1 cellular context compared by ENCODE assay signal in genomic region chr19:51396175-51396574, GRCh38.
TF ChIP-seq lines count a peak whose summit lies in the region.

No MANE protein-coding gene starts in this region.

TF ChIP-seq in WTC11, 78 proteins besides CTCF, POLR2A, EP300 and RAD21 (continued from another document):
- TF ChIP-seq ZNF532 (CRISPR knock-in tag; IDR thresholded peaks at IDR 0.05; ENCODE audit: borderline replicate concordance): no peak
- TF ChIP-seq TP53 (CRISPR knock-in tag; IDR thresholded peaks at IDR 0.05): no peak
- no peak for TF ChIP-seq PRRX2 (CRISPR knock-in tag; IDR thresholded peaks at IDR 0.05)
- TF ChIP-seq SP1 (CRISPR knock-in tag; conservative IDR thresholded peaks at IDR 0.05): no peak
- TF ChIP-seq FOXJ3 (CRISPR knock-in tag; IDR thresholded peaks at IDR 0.05; ENCODE audit: borderline replicate concordance): no peak
- TF ChIP-seq ELF4 (CRISPR knock-in tag; IDR thresholded peaks at IDR 0.05; ENCODE audit: low read depth): no peak
- TF ChIP-seq, protein P1, sequence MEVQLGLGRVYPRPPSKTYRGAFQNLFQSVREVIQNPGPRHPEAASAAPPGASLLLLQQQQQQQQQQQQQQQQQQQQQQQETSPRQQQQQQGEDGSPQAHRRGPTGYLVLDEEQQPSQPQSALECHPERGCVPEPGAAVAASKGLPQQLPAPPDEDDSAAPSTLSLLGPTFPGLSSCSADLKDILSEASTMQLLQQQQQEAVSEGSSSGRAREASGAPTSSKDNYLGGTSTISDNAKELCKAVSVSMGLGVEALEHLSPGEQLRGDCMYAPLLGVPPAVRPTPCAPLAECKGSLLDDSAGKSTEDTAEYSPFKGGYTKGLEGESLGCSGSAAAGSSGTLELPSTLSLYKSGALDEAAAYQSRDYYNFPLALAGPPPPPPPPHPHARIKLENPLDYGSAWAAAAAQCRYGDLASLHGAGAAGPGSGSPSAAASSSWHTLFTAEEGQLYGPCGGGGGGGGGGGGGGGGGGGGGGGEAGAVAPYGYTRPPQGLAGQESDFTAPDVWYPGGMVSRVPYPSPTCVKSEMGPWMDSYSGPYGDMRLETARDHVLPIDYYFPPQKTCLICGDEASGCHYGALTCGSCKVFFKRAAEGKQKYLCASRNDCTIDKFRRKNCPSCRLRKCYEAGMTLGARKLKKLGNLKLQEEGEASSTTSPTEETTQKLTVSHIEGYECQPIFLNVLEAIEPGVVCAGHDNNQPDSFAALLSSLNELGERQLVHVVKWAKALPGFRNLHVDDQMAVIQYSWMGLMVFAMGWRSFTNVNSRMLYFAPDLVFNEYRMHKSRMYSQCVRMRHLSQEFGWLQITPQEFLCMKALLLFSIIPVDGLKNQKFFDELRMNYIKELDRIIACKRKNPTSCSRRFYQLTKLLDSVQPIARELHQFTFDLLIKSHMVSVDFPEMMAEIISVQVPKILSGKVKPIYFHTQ (CRISPR knock-in tag; IDR thresholded peaks at IDR 0.05): no peak
- no peak for TF ChIP-seq TEAD4 (CRISPR knock-in tag; IDR thresholded peaks at IDR 0.05)
- TF ChIP-seq ZNF138 (CRISPR knock-in tag; conservative IDR thresholded peaks at IDR 0.05): no peak
- TF ChIP-seq ZMAT4 (CRISPR knock-in tag; IDR thresholded peaks at IDR 0.05): no peak
